In genomic region chr1:91755176-91755575, GRCh38 we compare ENCODE assay signal across 17 cellular contexts.
DNase-seq lines count a peak whose midpoint lies in the region; ATAC-seq and TF ChIP-seq lines count a peak whose summit lies in the region.
"Had no signal": no experiment of that assay in that cellular context is flagged by ENCODE, and none has a peak within 500 bp of the region (broad histone marks: within the 10 kb centered on the region; RNA-seq: fewer than 3 reads in every experiment).

No MANE protein-coding gene starts in this region.

- no peaks in the 10 kb centered on the region for H3K9me3 Mint-ChIP-seq in immature natural killer cell

- no peaks in the 10 kb centered on the region for H3K27me3 ChIP-seq in esophagus muscularis mucosa
- no peaks in the 10 kb centered on the region for H3K27me3 ChIP-seq in skeletal muscle tissue (ENCODE audit: control insufficient read depth in 3 of 3, insufficient read depth in 3 of 3, low read length in 3 of 3)
- H3K27me3 ChIP-seq in WERI-Rb-1 (ENCODE audit: insufficient read depth, low read depth, severe bottlenecking), result no peaks in the 10 kb centered on the region
- H3K27me3 ChIP-seq: SJCRH30 had no signal

- H3K27me3 Mint-ChIP-seq in immature natural killer cell (ENCODE audit: low read depth in 3 of 3), result peaks cover 0 to 22% (median 11%) of the 10 kb centered on the region in 3 donors
- H3K27me3 Mint-ChIP-seq: activated CD4-positive, alpha-beta T cell treated with anti-CD3 and anti-CD28 coated beads, Interleukin-2, amount 10 ng/mL, durations not matched to agents 7 days and 5 days had no signal

- no peak overlapping the region for H3K9ac ChIP-seq in skeletal muscle tissue (ENCODE audit: low read depth in 1 of 3, low read length in 3 of 3)

- 38% methylated on average over 6 of the region's 6 CpGs for WGBS in esophagus muscularis mucosa

- DNase-seq in AG20443 (ENCODE audit: low spot score) (peak; percentile 69), esophagus muscularis mucosa (ENCODE audit: extremely low spot score) (no peak), immature natural killer cell (no peak), substantia nigra (lab: John Stamatoyannopoulos, UW) (no peak), NOMO-1 (lab: John Stamatoyannopoulos, UW; ENCODE audit: unreplicated experiment in 2 of 2) (no peak), WERI-Rb-1 (no peak)
- DNase-seq: activated CD4-positive, alpha-beta T cell treated with anti-CD3 and anti-CD28 coated beads, Interleukin-2, amount 10 ng/mL, durations not matched to agents 7 days and 5 days; AML-193; anterior cingulate cortex; dermis blood vessel endothelial cell; DMS53; HCEC 1CT; NCI-H226; SJCRH30; T-helper 9 cell had no signal

- peaks cover 41 to 100% (median 94%) of the 10 kb centered on the region in 4 donors for H3K4me1 ChIP-seq in esophagus muscularis mucosa
- peaks cover 20 to 30% (median 20%) of the 10 kb centered on the region in 3 donors for H3K4me1 ChIP-seq in skeletal muscle tissue (ENCODE audit: control insufficient read depth in 3 of 3, insufficient read depth in 3 of 3, low read length in 3 of 3)

- peaks cover 0 to 35% (median 4%) of the 10 kb centered on the region in 3 donors for H3K36me3 Mint-ChIP-seq in immature natural killer cell

- peaks cover 0 to 7% (median 0%) of the 10 kb centered on the region in 4 donors for H3K36me3 ChIP-seq in esophagus muscularis mucosa
- peaks cover 0 to 2% (median 0%) of the 10 kb centered on the region in 3 donors for H3K36me3 ChIP-seq in skeletal muscle tissue (ENCODE audit: control insufficient read depth in 3 of 3, insufficient read depth in 3 of 3, low read length in 3 of 3)
- no peaks in the 10 kb centered on the region for H3K36me3 ChIP-seq in WERI-Rb-1
- H3K36me3 ChIP-seq: SJCRH30 had no signal

- intact Hi-C loops in esophagus muscularis mucosa (cut with DNase I), result no loop called here

- no peak for TF ChIP-seq CTCF in esophagus muscularis mucosa (IDR thresholded peaks at IDR 0.05)
- TF ChIP-seq CTCF in WERI-Rb-1 (IDR thresholded peaks at IDR 0.05; ENCODE audit: low read depth, low read length), result no peak

- H3K4me3 ChIP-seq in esophagus muscularis mucosa (no peak overlapping the region), skeletal muscle tissue (ENCODE audit: low read length in 3 of 3) (no peak overlapping the region), WERI-Rb-1 (ENCODE audit: low read depth, low read length) (no peak overlapping the region)
- H3K4me3 ChIP-seq: SJCRH30 had no signal

- no peak overlapping the region for H3K4me3 Mint-ChIP-seq in immature natural killer cell
- H3K4me3 Mint-ChIP-seq: activated CD4-positive, alpha-beta T cell treated with anti-CD3 and anti-CD28 coated beads, Interleukin-2, amount 10 ng/mL, durations not matched to agents 7 days and 5 days had no signal

- peaks cover 84 to 95% of the 10 kb centered on the region in 2 donors for H3K4me1 Mint-ChIP-seq in immature natural killer cell

- H3K27ac ChIP-seq in esophagus muscularis mucosa (replicated peaks in 1 of 4), result peak overlapping the region; percentile 74 to 83 (median 82)
- peak overlapping the region; percentile 43 for H3K27ac ChIP-seq in skeletal muscle tissue (ENCODE audit: low read depth, low read length)
- H3K27ac ChIP-seq in substantia nigra (ENCODE audit: low read depth, low read length, poor library complexity, severe bottlenecking), result no peak overlapping the region
- H3K27ac ChIP-seq in WERI-Rb-1, result no peak overlapping the region
- H3K27ac ChIP-seq: SJCRH30 had no signal

- no peak for ATAC-seq in GM19452 (IDR thresholded peaks at IDR 0.05; ENCODE audit: unreplicated experiment)

- peak overlapping the region; percentile 31 to 87 (median 67) for H3K27ac Mint-ChIP-seq in immature natural killer cell
- H3K27ac Mint-ChIP-seq: activated CD4-positive, alpha-beta T cell treated with anti-CD3 and anti-CD28 coated beads, Interleukin-2, amount 10 ng/mL, durations not matched to agents 7 days and 5 days had no signal

- TF ChIP-seq EP300 in esophagus muscularis mucosa (IDR thresholded peaks at IDR 0.05), result no peak

- no peak for TF ChIP-seq POLR2A in esophagus muscularis mucosa (IDR thresholded peaks at IDR 0.05; ENCODE audit: low read depth)

- no peaks in the 10 kb centered on the region for H3K9me3 ChIP-seq in esophagus muscularis mucosa
- H3K9me3 ChIP-seq in skeletal muscle tissue (ENCODE audit: control insufficient read depth in 3 of 3, low read length in 3 of 3), result no peaks in the 10 kb centered on the region
- H3K9me3 ChIP-seq in WERI-Rb-1 (ENCODE audit: severe bottlenecking), result no peaks in the 10 kb centered on the region
- H3K9me3 ChIP-seq: SJCRH30 had no signal

Comparison
In these comparisons a context has a peak if more than half of its experiments do, and no peak if none do; other contexts are left out.
1. H3K27ac ChIP-seq: peak in esophagus muscularis mucosa (4 of 4) and skeletal muscle tissue (single experiment); none in substantia nigra (single experiment) and WERI-Rb-1 (single experiment).